ENCODE assay signal across 1 cellular context in the genomic region with DNA sequence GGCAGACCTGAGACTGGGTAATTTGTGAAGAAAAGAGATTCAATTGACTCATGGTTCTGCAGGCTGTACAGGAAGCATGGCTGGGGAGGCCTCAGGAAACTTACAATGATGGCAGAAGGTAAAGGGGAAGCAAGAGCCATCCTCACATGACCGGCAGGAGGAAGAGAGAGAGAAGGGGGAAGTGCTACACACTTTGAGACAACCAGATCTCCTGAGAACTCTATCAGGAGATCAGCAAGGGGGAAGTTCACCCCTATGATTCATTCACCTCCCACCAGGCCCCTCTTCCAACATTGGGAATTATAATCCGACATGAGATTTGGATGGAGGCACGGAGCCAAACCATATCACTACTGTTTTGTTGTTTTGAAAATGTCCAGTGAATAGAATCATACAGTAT.
TF ChIP-seq lines count a peak whose summit lies in the region.

No MANE protein-coding gene starts in this region.

TF ChIP-seq in IMR-90, 13 proteins besides CTCF, POLR2A, EP300 and RAD21:
- TF ChIP-seq NFE2L2 (IDR thresholded peaks at IDR 0.05; ENCODE audit: low read depth, low read length) = no peak
- TF ChIP-seq CHD1 (IDR thresholded peaks at IDR 0.05; ENCODE audit: low read depth, low read length) = no peak
- TF ChIP-seq MAZ (IDR thresholded peaks at IDR 0.05; ENCODE audit: borderline replicate concordance, low read depth, low read length) = no peak
- TF ChIP-seq MAFK (IDR thresholded peaks at IDR 0.05; ENCODE audit: low read depth, low read length) = no peak
- TF ChIP-seq ELK1 (IDR thresholded peaks at IDR 0.05; ENCODE audit: borderline replicate concordance, low read depth, low read length) = no peak
- TF ChIP-seq CEBPB (IDR thresholded peaks at IDR 0.05; ENCODE audit: low read depth, low read length) = no peak
- TF ChIP-seq RFX5 (IDR thresholded peaks at IDR 0.05; ENCODE audit: low read depth, low read length) = no peak
- no peak for TF ChIP-seq FOS (IDR thresholded peaks at IDR 0.05; ENCODE audit: low read depth, low read length)
- no peak for TF ChIP-seq USF2 (IDR thresholded peaks at IDR 0.05; ENCODE audit: low read depth, low read length)
- TF ChIP-seq SMC3 (IDR thresholded peaks at IDR 0.05; ENCODE audit: low read depth, low read length) = no peak
- no peak for TF ChIP-seq RCOR1 (IDR thresholded peaks at IDR 0.05; ENCODE audit: insufficient replicate concordance, low read length)
- TF ChIP-seq BHLHE40 (IDR thresholded peaks at IDR 0.05; ENCODE audit: low read depth, low read length) = no peak
